ENCODE assay signal across 20 cellular contexts in the genomic region with DNA sequence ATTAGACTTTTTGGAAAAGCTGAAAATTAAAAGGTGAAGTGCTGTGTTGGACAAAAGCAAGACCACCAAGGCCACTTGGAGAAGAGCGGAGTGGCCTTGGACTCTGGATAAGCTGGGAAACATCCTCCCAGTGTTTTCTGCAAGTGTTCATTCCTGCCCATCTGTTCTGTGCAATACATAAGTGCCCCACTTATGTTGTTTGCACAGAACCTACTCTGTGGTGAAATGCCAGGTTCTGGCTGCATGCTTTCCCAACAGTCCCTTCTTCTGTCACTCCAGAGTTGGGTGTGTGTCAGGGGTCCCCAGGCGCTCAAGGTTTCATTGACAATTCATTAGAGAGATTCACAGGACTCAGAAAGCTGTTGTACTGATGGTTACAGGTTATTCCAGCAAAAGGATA. TPM values are rescaled to one million over a fixed set of nuclear protein-coding genes. Genes with fewer than 3 reads are reported as not detected.
DNase-seq lines count a peak whose midpoint lies in the region; ATAC-seq and TF ChIP-seq lines count a peak whose summit lies in the region.
"Had no signal": no experiment of that assay in that cellular context is flagged by ENCODE, and none has a peak within 500 bp of the region (broad histone marks: within the 10 kb centered on the region; RNA-seq: fewer than 3 reads in every experiment).

No MANE protein-coding gene starts in this region.

- H3K9me3 Mint-ChIP-seq in glutamatergic neuron (ENCODE audit: unreplicated experiment): peaks cover 5% of the 10 kb centered on the region
- H3K9me3 Mint-ChIP-seq: activated naive CD4-positive, alpha-beta T cell treated with anti-CD3 and anti-CD28 coated beads for 36 hours; activated T-cell treated with anti-CD3 and anti-CD28 coated beads, Interleukin-2, amount 50 U/mL, for 4 hours; nephron; stimulated activated memory B cell treated with anti-CD40 and anti-IgM and Interleukin-4, amounts not matched to agents 10 μg/mL and 1 μg/mL and 100 μg/mL, for 72 hours had no signal

- 94% methylated on average over 2 of the region's 2 CpGs for WGBS in right cardiac atrium
- WGBS in upper lobe of left lung, 2 donors: 75 to 78% methylated on average over 2 of the region's 2 CpGs

- no peaks in the 10 kb centered on the region for H3K36me3 Mint-ChIP-seq in glutamatergic neuron (ENCODE audit: unreplicated experiment)
- H3K36me3 Mint-ChIP-seq: stimulated activated memory B cell treated with anti-CD40 and anti-IgM and Interleukin-4, amounts not matched to agents 10 μg/mL and 1 μg/mL and 100 μg/mL, for 72 hours had no signal

- H3K4me3 ChIP-seq in right cardiac atrium (ENCODE audit: low read length) (no peak overlapping the region), upper lobe of left lung (no peak overlapping the region)
- H3K4me3 ChIP-seq: dorsolateral prefrontal cortex had no signal

- no peaks in the 10 kb centered on the region for H3K27me3 ChIP-seq in right cardiac atrium (ENCODE audit: control insufficient read depth, insufficient read depth)
- no peaks in the 10 kb centered on the region for H3K27me3 ChIP-seq in upper lobe of left lung
- no peaks in the 10 kb centered on the region for H3K27me3 ChIP-seq in foreskin keratinocyte
- H3K27me3 ChIP-seq: dorsolateral prefrontal cortex had no signal

- H3K27ac Mint-ChIP-seq in glutamatergic neuron (ENCODE audit: unreplicated experiment): peak overlapping the region; percentile 76
- H3K27ac Mint-ChIP-seq: activated naive CD4-positive, alpha-beta T cell treated with anti-CD3 and anti-CD28 coated beads for 36 hours; nephron; stimulated activated memory B cell treated with anti-CD40 and anti-IgM and Interleukin-4, amounts not matched to agents 10 μg/mL and 1 μg/mL and 100 μg/mL, for 72 hours had no signal

- TF ChIP-seq EP300 in upper lobe of left lung (IDR thresholded peaks at IDR 0.05): peak in 1 of 4 donors; percentile 47

- intact Hi-C loops in Right ventricle myocardium superior (cut with DNase I) (no loop called here), right cardiac atrium (cut with DNase I) (no loop called here)

- no peak for TF ChIP-seq POLR2A in upper lobe of left lung (IDR thresholded peaks at IDR 0.05)

- H3K9me3 ChIP-seq in right cardiac atrium (ENCODE audit: control insufficient read depth, low read length): no peaks in the 10 kb centered on the region
- no peaks in the 10 kb centered on the region for H3K9me3 ChIP-seq in upper lobe of left lung

- no peaks in the 10 kb centered on the region for H3K4me1 ChIP-seq in right cardiac atrium (ENCODE audit: control insufficient read depth, insufficient read depth, low read length)
- H3K4me1 ChIP-seq in upper lobe of left lung: peaks cover 20 to 38% (median 29%) of the 10 kb centered on the region in 4 donors
- H3K4me1 ChIP-seq in foreskin keratinocyte: peaks cover 7% of the 10 kb centered on the region

- H3K27ac ChIP-seq in right cardiac atrium (ENCODE audit: low read length) (no peak overlapping the region), upper lobe of left lung (peak overlapping the region in 3 of 4 donors; percentile 7 to 56 (median 37)), foreskin keratinocyte (no peak overlapping the region)

- H3K36me3 ChIP-seq in upper lobe of left lung: no peaks in the 10 kb centered on the region

- no peak overlapping the region for H3K4me3 Mint-ChIP-seq in glutamatergic neuron (ENCODE audit: unreplicated experiment)
- H3K4me3 Mint-ChIP-seq: activated naive CD4-positive, alpha-beta T cell treated with anti-CD3 and anti-CD28 coated beads for 36 hours; activated T-cell treated with anti-CD3 and anti-CD28 coated beads, Interleukin-2, amount 50 U/mL, for 4 hours; nephron; stimulated activated memory B cell treated with anti-CD40 and anti-IgM and Interleukin-4, amounts not matched to agents 10 μg/mL and 1 μg/mL and 100 μg/mL, for 72 hours had no signal

- H3K27me3 Mint-ChIP-seq in glutamatergic neuron (ENCODE audit: unreplicated experiment): peaks cover 8% of the 10 kb centered on the region

- ATAC-seq in Right ventricle myocardium superior (ENCODE audit: poor library complexity) (peak; percentile 63), right cardiac atrium (no peak), upper lobe of left lung (ENCODE audit: low FRiP score in 2 of 2) (peak; percentile 27 to 76), foreskin keratinocyte (no peak)
- ATAC-seq: activated T-cell treated with anti-CD3 and anti-CD28 coated beads, Interleukin-2, amount 50 U/mL, for 4 hours; stimulated activated memory B cell treated with anti-CD40 and anti-IgM and Interleukin-4, amounts not matched to agents 10 μg/mL and 1 μg/mL and 100 μg/mL, for 72 hours had no signal

- no peak for DNase-seq in Right ventricle myocardium superior
- no peak for DNase-seq in right cardiac atrium
- peak; percentile 15 for DNase-seq in NCI-H2227 treated with DMSO at 0.1 percent for 48 hours (lab: John Stamatoyannopoulos, UW)
- no peak for DNase-seq in glutamatergic neuron
- DNase-seq in upper lobe of left lung: peak in 1 of 2 donors; percentile 50
- DNase-seq in pons (ENCODE audit: low spot score): no peak
- no peak for DNase-seq in NCI-H2196 treated with DMSO at 0.1 percent for 48 hours (lab: John Stamatoyannopoulos, UW; ENCODE audit: unreplicated experiment)
- no peak for DNase-seq in foreskin keratinocyte
- DNase-seq: activated naive CD4-positive, alpha-beta T cell treated with anti-CD3 and anti-CD28 coated beads for 36 hours; activated T-cell treated with anti-CD3 and anti-CD28 coated beads, Interleukin-2, amount 50 U/mL, for 4 hours; central memory CD4-positive, alpha-beta T cell; dorsolateral prefrontal cortex; foreskin melanocyte; kidney; NCI-H2081 treated with DMSO at 0.1 percent for 48 hours; posterior cingulate gyrus; T-helper 9 cell had no signal

- H3K4me1 Mint-ChIP-seq in glutamatergic neuron (ENCODE audit: low read depth, unreplicated experiment): peaks cover 39% of the 10 kb centered on the region
- H3K4me1 Mint-ChIP-seq: nephron; stimulated activated memory B cell treated with anti-CD40 and anti-IgM and Interleukin-4, amounts not matched to agents 10 μg/mL and 1 μg/mL and 100 μg/mL, for 72 hours had no signal

- TF ChIP-seq CTCF in glutamatergic neuron (IDR thresholded peaks at IDR 0.05; ENCODE audit: partially characterized antibody, unreplicated experiment): no peak
- no peak for TF ChIP-seq CTCF in upper lobe of left lung (IDR thresholded peaks at IDR 0.05)
- TF ChIP-seq CTCF in foreskin keratinocyte (conservative IDR thresholded peaks at IDR 0.05): no peak

RNA-seq across cellular contexts. Expression of gene NHLH2, which starts 30.3 kb away (rescaled TPM):
- total RNA-seq in Right ventricle myocardium superior (not detected), right cardiac atrium (not detected), glutamatergic neuron (ENCODE audit: unreplicated experiment) (255 TPM), upper lobe of left lung (1 to 10 TPM in 1 of 6 donors, under 1 TPM in 3, not detected in 2; 0.30 to 1.3 (median 0.41) TPM), foreskin keratinocyte (0.07 and 0.14 TPM in 2 replicates)
- polyA plus RNA-seq in right cardiac atrium (not detected), foreskin keratinocyte (0.07 and 0.11 TPM in 2 replicates)
- total RNA-seq: activated naive CD4-positive, alpha-beta T cell treated with anti-CD3 and anti-CD28 coated beads for 36 hours; activated T-cell treated with anti-CD3 and anti-CD28 coated beads, Interleukin-2, amount 50 U/mL, for 4 hours; kidney had no signal

RNA-seq across cellular contexts. Expression of gene CASQ2, which starts 42.1 kb away (rescaled TPM):
- 804 TPM for total RNA-seq in Right ventricle myocardium superior
- 100 to 1,000 TPM; 706 to 865 (median 788) TPM for total RNA-seq in right cardiac atrium
- polyA plus RNA-seq in right cardiac atrium: 702 TPM
- not detected for total RNA-seq in glutamatergic neuron (ENCODE audit: unreplicated experiment)
- 1 to 10 TPM in 3 of 6 donors, under 1 TPM in 3; under 0.01 to 1.9 (median 0.99) TPM for total RNA-seq in upper lobe of left lung
- not detected in 2 replicates for total RNA-seq in foreskin keratinocyte
- not detected in 2 replicates for polyA plus RNA-seq in foreskin keratinocyte
- total RNA-seq: activated naive CD4-positive, alpha-beta T cell treated with anti-CD3 and anti-CD28 coated beads for 36 hours; activated T-cell treated with anti-CD3 and anti-CD28 coated beads, Interleukin-2, amount 50 U/mL, for 4 hours; epithelial cell of proximal tubule had no signal

Comparison
In these comparisons a context has a peak if more than half of its experiments do, and no peak if none do; other contexts are left out.
1. ATAC-seq: peak in Right ventricle myocardium superior (single experiment) and upper lobe of left lung (2 of 2); none in right cardiac atrium (0 of 2) and foreskin keratinocyte (single experiment).
2. H3K27ac ChIP-seq: peak in upper lobe of left lung (3 of 4); none in right cardiac atrium (single experiment) and foreskin keratinocyte (single experiment).
3. RNA of gene NHLH2, which starts 30.3 kb away (total RNA-seq): 255 TPM in glutamatergic neuron (single experiment); 0.30 to 1.3 TPM in upper lobe of left lung, 0.07 to 0.14 TPM in foreskin keratinocyte, not detected in Right ventricle myocardium superior (single experiment) and not detected in right cardiac atrium; every median in the first group is over 100 times any median in the second.
4. RNA of gene CASQ2, which starts 42.1 kb away (total RNA-seq): 706 to 865 TPM in right cardiac atrium and 804 TPM in Right ventricle myocardium superior (single experiment); under 0.01 to 1.9 TPM in upper lobe of left lung, not detected in glutamatergic neuron (single experiment) and not detected in foreskin keratinocyte; every median in the first group is over 100 times any median in the second.